1 cellular context compared by ENCODE assay signal in the genomic region with DNA sequence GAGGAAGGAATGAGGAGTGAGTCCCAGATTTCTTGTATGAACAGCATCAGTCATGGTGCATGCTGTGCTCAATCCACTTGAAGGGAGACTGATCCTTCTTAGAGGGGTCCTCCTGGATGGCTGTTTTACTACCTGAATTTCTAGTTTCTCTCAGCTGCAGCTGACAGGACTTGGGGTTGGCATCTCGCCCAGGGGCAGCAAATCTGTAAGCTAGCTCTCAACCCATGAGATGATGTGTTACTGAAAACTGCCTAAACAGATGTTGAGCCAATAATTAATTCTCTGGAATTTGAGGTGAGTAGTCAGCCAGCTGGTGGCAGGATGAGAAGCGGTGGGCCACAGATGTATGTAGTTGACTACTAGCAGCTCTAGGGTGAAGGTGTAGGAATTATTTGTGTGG.
TF ChIP-seq lines count a peak whose summit lies in the region.

No MANE protein-coding gene starts in this region.

TF ChIP-seq in IMR-90, 13 proteins besides CTCF, POLR2A, EP300 and RAD21 (continued from another document):
- TF ChIP-seq, protein P1, sequence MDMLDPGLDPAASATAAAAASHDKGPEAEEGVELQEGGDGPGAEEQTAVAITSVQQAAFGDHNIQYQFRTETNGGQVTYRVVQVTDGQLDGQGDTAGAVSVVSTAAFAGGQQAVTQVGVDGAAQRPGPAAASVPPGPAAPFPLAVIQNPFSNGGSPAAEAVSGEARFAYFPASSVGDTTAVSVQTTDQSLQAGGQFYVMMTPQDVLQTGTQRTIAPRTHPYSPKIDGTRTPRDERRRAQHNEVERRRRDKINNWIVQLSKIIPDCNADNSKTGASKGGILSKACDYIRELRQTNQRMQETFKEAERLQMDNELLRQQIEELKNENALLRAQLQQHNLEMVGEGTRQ (IDR thresholded peaks at IDR 0.05; ENCODE audit: low read depth, low read length) = no peak
- TF ChIP-seq BHLHE40 (IDR thresholded peaks at IDR 0.05; ENCODE audit: low read depth, low read length) (no peak), SMC3 (IDR thresholded peaks at IDR 0.05; ENCODE audit: low read depth, low read length) (no peak), RFX5 (IDR thresholded peaks at IDR 0.05; ENCODE audit: low read depth, low read length) (no peak), CHD1 (IDR thresholded peaks at IDR 0.05; ENCODE audit: low read depth, low read length) (no peak), CEBPB (IDR thresholded peaks at IDR 0.05; ENCODE audit: low read depth, low read length) (no peak), FOS (IDR thresholded peaks at IDR 0.05; ENCODE audit: low read depth, low read length) (no peak), MAZ (IDR thresholded peaks at IDR 0.05; ENCODE audit: borderline replicate concordance, low read depth, low read length) (no peak)
